In the genomic region with DNA sequence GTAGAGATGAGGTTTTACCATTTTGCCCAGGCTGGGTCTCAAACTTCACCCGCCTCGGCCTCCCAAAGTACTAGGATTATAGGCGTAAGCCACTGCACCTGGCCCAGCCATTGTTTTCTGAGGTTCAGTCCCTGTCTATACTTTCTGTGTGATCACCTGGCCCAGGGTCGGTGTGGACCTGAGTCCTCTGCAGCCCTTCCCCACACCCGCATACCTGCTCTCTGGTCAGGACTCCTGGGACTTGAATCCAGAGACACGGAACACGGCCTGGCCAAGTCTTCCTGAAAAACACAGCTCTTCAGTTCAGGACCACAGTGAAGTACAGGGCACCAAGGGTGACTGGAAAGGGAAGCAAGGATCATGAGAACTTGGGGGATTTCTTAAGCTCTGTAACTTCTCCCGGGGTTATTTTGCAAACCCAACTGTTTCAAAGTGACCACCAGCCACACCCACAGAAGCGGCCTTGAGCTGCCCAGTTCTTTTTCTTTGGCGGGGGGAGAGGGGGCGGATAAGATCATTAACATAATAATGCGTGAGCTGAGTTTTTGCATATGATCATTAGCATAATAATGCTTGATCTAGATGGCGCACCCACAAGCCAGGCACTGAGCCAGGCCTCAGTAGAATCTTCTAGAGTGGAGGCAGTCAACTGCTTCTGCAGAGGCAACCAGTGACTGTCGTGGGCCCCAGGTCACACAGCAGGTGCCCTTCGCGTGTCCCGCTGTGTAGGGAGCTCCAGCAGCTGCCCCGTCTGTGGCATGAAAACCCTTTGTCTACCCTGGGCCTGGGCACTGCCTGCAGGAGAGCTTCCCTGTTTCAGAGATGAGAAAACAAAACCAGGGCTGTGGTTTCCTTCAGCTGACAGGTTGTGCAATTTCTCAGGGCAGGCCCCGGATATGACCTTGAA, we compare ENCODE assay signal across 8 cellular contexts. TPM values are rescaled to one million over a fixed set of nuclear protein-coding genes. Genes with fewer than 3 reads are reported as not detected.
DNase-seq lines count a peak whose midpoint lies in the region; ATAC-seq and TF ChIP-seq lines count a peak whose summit lies in the region.

No MANE protein-coding gene starts in this region.

- no peak overlapping the region for H3K4ac ChIP-seq in neuronal stem cell (ENCODE audit: low read length)

- H2AK5ac ChIP-seq in neuronal stem cell (ENCODE audit: low read depth, low read length), result peak overlapping the region; percentile 83

- CTCF ChIA-PET in activated CD4-positive, alpha-beta memory T cell treated with anti-CD3 and anti-CD28 coated beads for 36 hours (lab: Charles Lee), result interaction anchor here (1.3 to 2.6 kb wide), 3 partner anchors 9 to 129 kb away, joined by 5 to 14 read pairs (median 14); no protein-coding TSS in a partner anchor

- no peak overlapping the region for H2BK12ac ChIP-seq in neuronal stem cell (ENCODE audit: low read length)

- H3K9me3 Mint-ChIP-seq in activated CD4-positive, alpha-beta memory T cell treated with anti-CD3 and anti-CD28 coated beads for 36 hours, result no peaks in the 10 kb centered on the region

- no peaks in the 10 kb centered on the region for H4K20me1 ChIP-seq in Loucy (ENCODE audit: insufficient read depth, low read length, poor library complexity, severe bottlenecking)

- H3K4me3 ChIP-seq in Loucy (ENCODE audit: low read length, poor library complexity, severe bottlenecking) (no peak overlapping the region), esophagus (ENCODE audit: low read depth in 1 of 2, low read length in 2 of 2) (no peak overlapping the region), neuronal stem cell (ENCODE audit: low read length in 2 of 2) (no peak overlapping the region)

- POLR2A ChIA-PET in activated CD4-positive, alpha-beta memory T cell treated with anti-CD3 and anti-CD28 coated beads for 36 hours (lab: Charles Lee), result interaction anchor here (1.1 to 2.0 kb wide), 3 partner anchors 47 to 129 kb away, joined by 4 to 6 read pairs (median 5); no protein-coding TSS in a partner anchor

- H3K27me3 ChIP-seq in Loucy (ENCODE audit: insufficient read depth, low read length, poor library complexity, severe bottlenecking) (peaks cover 4% of the 10 kb centered on the region), esophagus (ENCODE audit: control insufficient read depth in 1 of 2, insufficient read depth in 2 of 2, low read length in 2 of 2) (no peaks in the 10 kb centered on the region), neuronal stem cell (ENCODE audit: control insufficient read depth in 3 of 3, insufficient read depth in 3 of 3, low read depth in 1 of 3, low read length in 3 of 3) (peaks cover 0 to 10% (median 0%) of the 10 kb centered on the region in 3 experiments)

- no peaks in the 10 kb centered on the region for H3K9me2 ChIP-seq in Loucy (replicated peaks; ENCODE audit: low read depth, low read length)

- ATAC-seq in GM21381 (IDR thresholded peaks at IDR 0.05; ENCODE audit: unreplicated experiment), result peak; percentile 33

- H2BK15ac ChIP-seq in neuronal stem cell (ENCODE audit: low read length), result no peak overlapping the region

- WGBS in esophagus, 2 donors, result 49 to 56% methylated on average over 19 of the region's 19 CpGs
- no CpG with 5 or more reads among the region's 19 CpGs for WGBS in neuronal stem cell (ENCODE audit: extremely low coverage in 2 of 2, insufficient read length in 2 of 2, insufficient replicate concordance in 1 of 2), 2 donors

- H3K36me3 Mint-ChIP-seq in activated CD4-positive, alpha-beta memory T cell treated with anti-CD3 and anti-CD28 coated beads for 36 hours, result peaks cover 2% of the 10 kb centered on the region

- peak; percentile 68 for DNase-seq in DMS153 treated with DMSO at 0.1 percent for 48 hours (lab: John Stamatoyannopoulos, UW; ENCODE audit: unreplicated experiment)
- DNase-seq in activated CD4-positive, alpha-beta memory T cell treated with anti-CD3 and anti-CD28 coated beads for 36 hours, result peak; percentile 82
- no peak for DNase-seq in neuronal stem cell (ENCODE audit: low spot score)
- no peak for DNase-seq in NCI-H2081 treated with DMSO at 0.1 percent for 48 hours (lab: John Stamatoyannopoulos, UW)
- DNase-seq in NCI-H2227 treated with DMSO at 0.1 percent for 48 hours (lab: John Stamatoyannopoulos, UW), result no peak

- H3K79me1 ChIP-seq in neuronal stem cell (ENCODE audit: low read depth, low read length), result peaks cover 3% of the 10 kb centered on the region

- H3K27me3 Mint-ChIP-seq in activated CD4-positive, alpha-beta memory T cell treated with anti-CD3 and anti-CD28 coated beads for 36 hours, result no peaks in the 10 kb centered on the region

- H3K4me3 Mint-ChIP-seq in activated CD4-positive, alpha-beta memory T cell treated with anti-CD3 and anti-CD28 coated beads for 36 hours, result peak overlapping the region; percentile 55

- H3K4me2 ChIP-seq in Loucy (ENCODE audit: low read depth, low read length, poor library complexity, severe bottlenecking) (peak overlapping the region; percentile 40), neuronal stem cell (ENCODE audit: insufficient read depth, low read length, poor library complexity, severe bottlenecking) (no peak overlapping the region)

- H3K27ac ChIP-seq in esophagus (ENCODE audit: low read depth in 2 of 2, low read length in 1 of 2), result peak overlapping the region; percentile 72 to 83
- H3K27ac ChIP-seq in neuronal stem cell (replicated peaks; ENCODE audit: low read length), result no peak overlapping the region

- H2AFZ ChIP-seq in Loucy (ENCODE audit: low read length) (no peak overlapping the region), neuronal stem cell (ENCODE audit: low read length) (no peak overlapping the region)

- H3K18ac ChIP-seq in neuronal stem cell (ENCODE audit: low read length), result peak overlapping the region; percentile 18

- H2BK120ac ChIP-seq in neuronal stem cell (ENCODE audit: low read depth, low read length), result no peak overlapping the region

- H3K36me3 ChIP-seq in Loucy (ENCODE audit: insufficient read depth, low read length), result peaks cover 4% of the 10 kb centered on the region; the same call in 1 of the 2 replicates
- no peaks in the 10 kb centered on the region for H3K36me3 ChIP-seq in esophagus (ENCODE audit: control insufficient read depth in 2 of 2, insufficient read depth in 2 of 2, low read length in 1 of 2)
- H3K36me3 ChIP-seq in neuronal stem cell (replicated peaks in 1 of 2; ENCODE audit: control insufficient read depth in 2 of 2, insufficient read depth in 2 of 2, low read length in 2 of 2), result peaks cover 4 to 10% of the 10 kb centered on the region in 2 donors

- H2BK5ac ChIP-seq in neuronal stem cell (ENCODE audit: low read length), result peak overlapping the region; percentile 14

- peaks cover 66% of the 10 kb centered on the region for H3K4me1 Mint-ChIP-seq in activated CD4-positive, alpha-beta memory T cell treated with anti-CD3 and anti-CD28 coated beads for 36 hours (ENCODE audit: low read depth)

- H3K9me3 ChIP-seq in Loucy (ENCODE audit: insufficient read depth, low read depth, low read length) (no peaks in the 10 kb centered on the region), esophagus (ENCODE audit: control insufficient read depth in 2 of 2, insufficient read depth in 1 of 2, low read depth in 1 of 2, low read length in 1 of 2) (no peaks in the 10 kb centered on the region), neuronal stem cell (replicated peaks in 1 of 2; ENCODE audit: control insufficient read depth in 2 of 2, insufficient read depth in 1 of 2, low read depth in 1 of 2, low read length in 2 of 2) (no peaks in the 10 kb centered on the region)

- TF ChIP-seq CTCF in Loucy (conservative IDR thresholded peaks at IDR 0.05; ENCODE audit: low read length), result no peak

- H3F3A ChIP-seq in Loucy (ENCODE audit: low read depth), result peaks cover 3% of the 10 kb centered on the region; the same call in 1 of the 2 replicates

- H3K9ac ChIP-seq in Loucy (ENCODE audit: low read depth, low read length, poor library complexity, severe bottlenecking) (peak overlapping the region; percentile 71), neuronal stem cell (ENCODE audit: low read depth, low read length, poor library complexity) (no peak overlapping the region)

- H4K8ac ChIP-seq in neuronal stem cell (ENCODE audit: low read depth, low read length), result no peak overlapping the region

- H3K27ac Mint-ChIP-seq in activated CD4-positive, alpha-beta memory T cell treated with anti-CD3 and anti-CD28 coated beads for 36 hours, result peak overlapping the region; percentile 83

- peaks cover 32% of the 10 kb centered on the region for H3K79me2 ChIP-seq in Loucy (ENCODE audit: insufficient read depth, low read length)

- H3K4me1 ChIP-seq in Loucy (ENCODE audit: insufficient read depth, low read length, poor library complexity, severe bottlenecking) (peaks cover 45% of the 10 kb centered on the region), esophagus (ENCODE audit: control insufficient read depth in 2 of 2, insufficient read depth in 2 of 2, low read length in 1 of 2) (peaks cover 16 to 25% of the 10 kb centered on the region in 2 donors), neuronal stem cell (ENCODE audit: control insufficient read depth in 2 of 2, insufficient read depth in 1 of 2, low read depth in 1 of 2, low read length in 2 of 2) (peaks cover 23 to 25% of the 10 kb centered on the region in 2 donors)

- no peak overlapping the region for H3K14ac ChIP-seq in neuronal stem cell (ENCODE audit: low read length)

- H4K91ac ChIP-seq in neuronal stem cell (ENCODE audit: low read depth, low read length, poor library complexity), result no peak overlapping the region

- intact Hi-C loops in activated CD4-positive, alpha-beta memory T cell treated with anti-CD3 and anti-CD28 coated beads for 36 hours (cut with micrococcal nuclease), result loop anchor here (2.0 to 5.0 kb wide), 3 partner anchors 42 to 129 kb away; no protein-coding TSS in a partner anchor

- H3K23ac ChIP-seq in neuronal stem cell (ENCODE audit: low read depth, low read length, poor library complexity), result peak overlapping the region; percentile 50

RNA-seq across cellular contexts. Expression of a gene that starts 1.7 kb away (rescaled TPM):
- 10 to 100 TPM; 56.2 to 57.4 TPM for total RNA-seq in activated CD4-positive, alpha-beta memory T cell treated with anti-CD3 and anti-CD28 coated beads for 36 hours
- polyA plus RNA-seq in esophagus, result 10 to 100 TPM; 32.1 to 39.7 TPM
- 45.5 TPM for polyA plus RNA-seq in neuronal stem cell (2013, experiment 1 of 2)
- polyA plus RNA-seq in neuronal stem cell (2013, experiment 2 of 2), result 43.7 TPM

RNA-seq across cellular contexts. Expression of a gene that starts 55.8 kb away (rescaled TPM):
- 10 to 100 TPM; 44.5 to 49.1 TPM for total RNA-seq in activated CD4-positive, alpha-beta memory T cell treated with anti-CD3 and anti-CD28 coated beads for 36 hours
- polyA plus RNA-seq in esophagus, result 10 to 100 TPM; 15.4 to 56.7 TPM
- 23.9 TPM for polyA plus RNA-seq in neuronal stem cell (2013, experiment 1 of 2)
- 23.6 TPM for polyA plus RNA-seq in neuronal stem cell (2013, experiment 2 of 2)

Comparison
In these comparisons a context has a peak if more than half of its experiments do, and no peak if none do; other contexts are left out.
1. DNase-seq: peak in DMS153 treated with DMSO at 0.1 percent for 48 hours (single experiment) and activated CD4-positive, alpha-beta memory T cell treated with anti-CD3 and anti-CD28 coated beads for 36 hours (single experiment); none in neuronal stem cell (single experiment), NCI-H2081 treated with DMSO at 0.1 percent for 48 hours (single experiment) and NCI-H2227 treated with DMSO at 0.1 percent for 48 hours (single experiment).